8 cellular contexts compared by ENCODE assay signal in the genomic region with DNA sequence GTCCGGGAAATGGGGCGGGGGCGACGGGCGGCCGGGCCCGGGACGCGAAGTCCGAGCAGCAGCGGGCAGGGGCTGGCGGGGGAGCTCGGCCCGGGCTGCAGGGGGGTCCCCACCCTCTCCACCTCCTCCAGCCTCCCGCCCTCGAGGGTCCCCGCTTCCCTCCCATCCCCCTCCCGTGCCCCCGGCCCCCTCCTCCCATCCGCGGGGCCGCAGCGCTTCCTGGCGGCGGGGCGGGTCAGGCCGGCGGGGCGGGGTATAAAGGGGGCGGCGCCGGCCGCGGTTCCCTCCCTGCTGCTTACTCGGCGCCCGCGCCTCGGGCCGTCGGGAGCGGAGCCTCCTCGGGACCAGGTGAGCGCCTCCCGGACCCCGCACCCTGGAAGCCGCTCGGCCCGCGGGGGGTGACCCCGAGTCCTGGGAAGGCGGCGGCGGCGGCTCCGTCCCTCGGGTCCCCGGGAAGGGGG. TPM values are rescaled to one million over a fixed set of nuclear protein-coding genes. Genes with fewer than 3 reads are reported as not detected.
DNase-seq lines count a peak whose midpoint lies in the region; ATAC-seq, FAIRE-seq and TF ChIP-seq lines count a peak whose summit lies in the region.

Gene COL6A2 (plus strand): TSS at position 287 of the 461 bp plus-strand sequence.

- H3K27ac ChIP-seq in iPS-18a (ENCODE audit: low read length) (no peak within 1 kb of the TSS), smooth muscle cell (ENCODE audit: low read depth) (peak within 1 kb of the TSS; percentile 59)

- no peaks in the 10 kb centered on the region for H3K36me3 Mint-ChIP-seq in T-helper 2 cell treated with Interferon-gamma antibody and Interleukin-4, amounts not matched to agents 5 μg/mL and 100 μg/mL, for 36 hours (ENCODE audit: low read depth)

- H3K27ac Mint-ChIP-seq in T-helper 2 cell treated with Interferon-gamma antibody and Interleukin-4, amounts not matched to agents 5 μg/mL and 100 μg/mL, for 36 hours: no peak within 1 kb of the TSS

- H3K4me3 Mint-ChIP-seq in T-helper 2 cell treated with Interferon-gamma antibody and Interleukin-4, amounts not matched to agents 5 μg/mL and 100 μg/mL, for 36 hours: peak within 1 kb of the TSS; percentile 44

- H3K9me3 Mint-ChIP-seq in T-helper 2 cell treated with Interferon-gamma antibody and Interleukin-4, amounts not matched to agents 5 μg/mL and 100 μg/mL, for 36 hours: peaks cover 8% of the 10 kb centered on the region

- H3K4me1 ChIP-seq in iPS-18a (ENCODE audit: control insufficient read depth, low read depth, low read length): no peaks in the 10 kb centered on the region
- peaks cover 1% of the 10 kb centered on the region for H3K4me1 ChIP-seq in smooth muscle cell (ENCODE audit: low read depth)

- peaks cover 43% of the 10 kb centered on the region for H4K20me1 ChIP-seq in smooth muscle cell (ENCODE audit: low read depth)

- H3K36me3 ChIP-seq in iPS-18a (ENCODE audit: control insufficient read depth, low read depth, low read length) (no peaks in the 10 kb centered on the region), smooth muscle cell (ENCODE audit: low read depth) (no peaks in the 10 kb centered on the region)

- peaks cover 37% of the 10 kb centered on the region for H3K27me3 Mint-ChIP-seq in T-helper 2 cell treated with Interferon-gamma antibody and Interleukin-4, amounts not matched to agents 5 μg/mL and 100 μg/mL, for 36 hours (ENCODE audit: low read depth)

- TF ChIP-seq CTCF in smooth muscle cell (IDR thresholded peaks at IDR 0.05; ENCODE audit: borderline replicate concordance, insufficient read depth, poor library complexity, severe bottlenecking): peak; percentile 47

- no CpG with 5 or more reads among the region's 58 CpGs for WGBS in smooth muscle cell (ENCODE audit: low lambda C conversion rate)

- ATAC-seq in HG03039 (IDR thresholded peaks at IDR 0.05; ENCODE audit: unreplicated experiment) (no peak), GM18870 (IDR thresholded peaks at IDR 0.05; ENCODE audit: unreplicated experiment) (no peak), GM21786 (IDR thresholded peaks at IDR 0.05; ENCODE audit: unreplicated experiment) (no peak)

- H3K9ac ChIP-seq in iPS-18a (ENCODE audit: low read length): no peak within 1 kb of the TSS
- peak within 1 kb of the TSS; percentile 84 for H3K9ac ChIP-seq in smooth muscle cell (ENCODE audit: low read depth)

- H3K4me1 Mint-ChIP-seq in T-helper 2 cell treated with Interferon-gamma antibody and Interleukin-4, amounts not matched to agents 5 μg/mL and 100 μg/mL, for 36 hours (ENCODE audit: low read depth): peaks cover 1% of the 10 kb centered on the region

- DNase-seq in H54 (ENCODE audit: insufficient read length, low spot score) (peak; percentile 83), astrocyte of the hippocampus (ENCODE audit: low read depth, low spot score) (peak; percentile 89), smooth muscle cell (lab: John Stamatoyannopoulos, UW; ENCODE audit: unreplicated experiment) (no peak)
- peak; percentile 30 for DNase-seq in T-helper 2 cell treated with Interferon-gamma antibody and Interleukin-4, amounts not matched to agents 5 μg/mL and 100 μg/mL, for 36 hours (ENCODE audit: low spot score)

- peaks cover 32% of the 10 kb centered on the region for H3F3A ChIP-seq in smooth muscle cell (ENCODE audit: low read depth)

- TF ChIP-seq POLR2A in H54 (IDR thresholded peaks at IDR 0.05; ENCODE audit: low read depth, low read length): peak; percentile 89

- H3K4me2 ChIP-seq in smooth muscle cell: peak within 1 kb of the TSS; percentile 94

- H3K9me3 ChIP-seq in iPS-18a (ENCODE audit: control insufficient read depth, low read depth, low read length) (peaks cover under 1% of the 10 kb centered on the region), smooth muscle cell (replicated peaks; ENCODE audit: low read depth) (no peaks in the 10 kb centered on the region)

- FAIRE-seq in H54 (lab: Jason Lieb, UNC): no peak

- H3K79me2 ChIP-seq in smooth muscle cell (ENCODE audit: low read depth): peaks cover 81% of the 10 kb centered on the region

- H3K4me3 ChIP-seq in iPS-18a (ENCODE audit: low read length) (peak within 1 kb of the TSS; percentile 36), smooth muscle cell (peak within 1 kb of the TSS; percentile 86)

- H3K27me3 ChIP-seq in iPS-18a (ENCODE audit: control insufficient read depth, insufficient read depth, low read length): peaks cover 30% of the 10 kb centered on the region
- no peaks in the 10 kb centered on the region for H3K27me3 ChIP-seq in smooth muscle cell (ENCODE audit: low read depth)

- H2AFZ ChIP-seq in smooth muscle cell (ENCODE audit: low read depth): no peak within 1 kb of the TSS

RNA-seq across cellular contexts. Expression of gene COL6A2, which starts in this region (rescaled TPM):
- 1,570 and 1,698 TPM in 2 replicates for total RNA-seq in smooth muscle cell
- polyA plus RNA-seq in smooth muscle cell: 2,969 and 4,089 TPM in 2 replicates
